In the genomic region with DNA sequence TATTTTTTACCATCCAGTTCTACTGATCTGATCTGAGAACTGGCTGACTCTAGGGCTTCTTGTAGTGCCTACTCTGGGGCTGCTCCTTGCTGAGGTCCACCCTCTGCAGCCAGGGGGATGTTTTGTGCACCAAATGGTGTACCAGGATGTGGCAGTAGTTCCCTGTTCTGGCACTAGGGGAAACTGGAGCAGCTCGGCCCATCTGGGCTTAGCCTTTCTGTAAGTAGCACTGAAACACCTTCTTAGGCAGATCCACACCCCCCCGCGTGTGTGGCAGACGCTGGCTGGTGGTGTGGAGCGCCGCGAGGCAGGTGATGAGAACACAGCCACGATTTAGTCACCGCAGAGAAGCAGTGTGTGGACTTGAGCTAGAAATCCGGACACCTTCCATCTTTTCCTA, we compare ENCODE assay signal across 10 cellular contexts. TPM values are rescaled to one million over a fixed set of nuclear protein-coding genes. Genes with fewer than 3 reads are reported as not detected.
DNase-seq lines count a peak whose midpoint lies in the region; ATAC-seq lines count a peak whose summit lies in the region.
"Had no signal": no experiment of that assay in that cellular context is flagged by ENCODE, and none has a peak within 500 bp of the region (broad histone marks: within the 10 kb centered on the region; RNA-seq: fewer than 3 reads in every experiment).

No MANE protein-coding gene starts in this region.

- no peak overlapping the region for H3K4me3 ChIP-seq in aorta (ENCODE audit: low read length in 2 of 2)

- POLR2A ChIA-PET in activated naive CD8-positive, alpha-beta T cell treated with anti-CD3 and anti-CD28 coated beads, Interleukin-2, amount 10 ng/mL, durations not matched to agents 7 days and 5 days (lab: Charles Lee): no interaction called here

- no peaks in the 10 kb centered on the region for H3K27me3 Mint-ChIP-seq in activated naive CD8-positive, alpha-beta T cell treated with anti-CD3 and anti-CD28 coated beads, Interleukin-2, amount 10 ng/mL, durations not matched to agents 7 days and 5 days

- 63% methylated on average over 10 of the region's 10 CpGs for WGBS in aorta, 2 donors

- H3K27ac Mint-ChIP-seq in activated naive CD8-positive, alpha-beta T cell treated with anti-CD3 and anti-CD28 coated beads, Interleukin-2, amount 10 ng/mL, durations not matched to agents 7 days and 5 days: no peak overlapping the region

- ATAC-seq in activated naive CD8-positive, alpha-beta T cell treated with anti-CD3 and anti-CD28 coated beads, Interleukin-2, amount 10 ng/mL, durations not matched to agents 7 days and 5 days (ENCODE audit: low read depth): peak; percentile 80
- ATAC-seq in aorta (ENCODE audit: low FRiP score) (no peak), HG03135 (IDR thresholded peaks at IDR 0.05; ENCODE audit: unreplicated experiment) (no peak)

- H3K4me1 Mint-ChIP-seq in activated naive CD8-positive, alpha-beta T cell treated with anti-CD3 and anti-CD28 coated beads, Interleukin-2, amount 10 ng/mL, durations not matched to agents 7 days and 5 days: peaks cover 12% of the 10 kb centered on the region

- H3K27ac ChIP-seq in aorta (ENCODE audit: low read depth in 1 of 2, low read length in 2 of 2): no peak overlapping the region
- H3K27ac ChIP-seq: C4-2B, parathyroid adenoma had no signal

- no peaks in the 10 kb centered on the region for H3K9me3 Mint-ChIP-seq in activated naive CD8-positive, alpha-beta T cell treated with anti-CD3 and anti-CD28 coated beads, Interleukin-2, amount 10 ng/mL, durations not matched to agents 7 days and 5 days

- no peaks in the 10 kb centered on the region for H3K9me3 ChIP-seq in aorta (ENCODE audit: control insufficient read depth, low read length)

- H3K27me3 ChIP-seq in aorta (ENCODE audit: control insufficient read depth in 1 of 2, insufficient read depth in 2 of 2, low read length in 1 of 2): no peaks in the 10 kb centered on the region

- no peaks in the 10 kb centered on the region for H3K4me1 ChIP-seq in aorta (ENCODE audit: control insufficient read depth in 1 of 2, insufficient read depth in 2 of 2, low read length in 2 of 2)
- H3K4me1 ChIP-seq: parathyroid adenoma had no signal

- no peak overlapping the region for H3K4me3 Mint-ChIP-seq in activated naive CD8-positive, alpha-beta T cell treated with anti-CD3 and anti-CD28 coated beads, Interleukin-2, amount 10 ng/mL, durations not matched to agents 7 days and 5 days

- no peaks in the 10 kb centered on the region for H3K36me3 ChIP-seq in aorta (ENCODE audit: control insufficient read depth in 1 of 2, insufficient read depth in 2 of 2, low read length in 1 of 2)

- intact Hi-C loops in aorta (cut with DNase I): no loop called here

- DNase-seq in NCI-H2171 treated with DMSO at 0.1 percent for 48 hours (lab: John Stamatoyannopoulos, UW) (peak; percentile 38), NCI-H2171 (lab: John Stamatoyannopoulos, UW) (no peak), MV-4-11 (lab: John Stamatoyannopoulos, UW) (peak; percentile 16), iPS-NIHi11 (ENCODE audit: low spot score) (peak; percentile 76), aorta (no peak), kidney glomerular epithelial cell (lab: John Stamatoyannopoulos, UW) (no peak)
- DNase-seq in activated naive CD8-positive, alpha-beta T cell treated with anti-CD3 and anti-CD28 coated beads, Interleukin-2, amount 10 ng/mL, durations not matched to agents 7 days and 5 days: no peak

- peaks cover 6% of the 10 kb centered on the region for H3K36me3 Mint-ChIP-seq in activated naive CD8-positive, alpha-beta T cell treated with anti-CD3 and anti-CD28 coated beads, Interleukin-2, amount 10 ng/mL, durations not matched to agents 7 days and 5 days

RNA-seq across cellular contexts. Expression of a gene that starts 17.0 kb away (rescaled TPM):
- 1 to 10 TPM; 7.2 to 7.7 TPM for total RNA-seq in activated naive CD8-positive, alpha-beta T cell treated with anti-CD3 and anti-CD28 coated beads, Interleukin-2, amount 10 ng/mL, durations not matched to agents 7 days and 5 days
- 1 to 10 TPM; 9.2 to 9.7 TPM for total RNA-seq in aorta
- 1 to 10 TPM; 3.8 to 6.4 TPM for polyA plus RNA-seq in aorta

Comparison
In these comparisons a context has a peak if more than half of its experiments do, and no peak if none do; other contexts are left out.
1. DNase-seq: peak in NCI-H2171 treated with DMSO at 0.1 percent for 48 hours (single experiment), MV-4-11 (single experiment) and iPS-NIHi11 (single experiment); none in NCI-H2171 (single experiment), activated naive CD8-positive, alpha-beta T cell treated with anti-CD3 and anti-CD28 coated beads, Interleukin-2, amount 10 ng/mL, durations not matched to agents 7 days and 5 days (single experiment), aorta (0 of 2) and kidney glomerular epithelial cell (single experiment).